Comparison of ENCODE assay signal across 20 cellular contexts in the genomic region with DNA sequence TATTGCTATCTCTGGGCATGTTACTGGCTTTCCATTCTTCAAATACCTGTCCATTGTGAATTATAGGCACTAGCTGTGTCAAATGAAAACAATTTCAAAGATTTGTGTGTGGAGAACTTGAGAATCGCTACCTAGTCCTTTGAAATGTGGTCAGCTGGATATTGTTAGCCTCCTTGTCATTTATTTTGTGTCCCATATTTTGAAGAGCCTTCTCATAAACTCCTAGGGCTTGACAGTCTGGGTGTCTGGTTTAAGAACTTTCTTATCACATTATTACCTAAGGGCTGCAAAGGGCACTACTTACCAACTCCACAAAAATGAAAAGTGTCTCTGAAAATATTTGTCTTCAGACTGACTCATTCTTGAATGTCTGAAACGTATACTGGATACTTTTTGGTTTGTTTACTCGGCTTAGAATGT. TPM values are rescaled to one million over a fixed set of nuclear protein-coding genes. Genes with fewer than 3 reads are reported as not detected.
"Had no signal": no experiment of that assay in that cellular context is flagged by ENCODE, and none has a peak within 500 bp of the region (broad histone marks: within the 10 kb centered on the region; RNA-seq: fewer than 3 reads in every experiment).

No MANE protein-coding gene starts in this region.

- H3K27ac Mint-ChIP-seq: activated CD4-positive, alpha-beta memory T cell treated with anti-CD3 and anti-CD28 coated beads, Interleukin-2, amount 10 ng/mL, durations not matched to agents 7 days and 5 days; activated naive CD4-positive, alpha-beta T cell treated with anti-CD3 and anti-CD28 coated beads, Interleukin-2, amount 50 U/mL, for 24 hours; activated T-cell treated with anti-CD3 and anti-CD28 coated beads, Interleukin-2, amount 50 U/mL, for 24 hours; stimulated activated naive CD8-positive, alpha-beta T cell treated with anti-CD3 and anti-CD28 coated beads, Interleukin-15, amount 100 ng/mL, for 72 hours; T-helper 17 cell; WTC11 had no signal

- H3K4me1 ChIP-seq: spleen, upper lobe of left lung had no signal

- H3K9me3 ChIP-seq: upper lobe of left lung had no signal

- H3K27me3 Mint-ChIP-seq: T-helper 17 cell had no signal

- H3K36me3 ChIP-seq: spleen, upper lobe of left lung had no signal

- H3K27ac ChIP-seq: epithelial cell of prostate, spleen, upper lobe of left lung had no signal

- FAIRE-seq: frontal cortex, TTC549 had no signal

- H3K4me3 ChIP-seq: spleen, upper lobe of left lung had no signal

- H3K9me3 Mint-ChIP-seq: activated CD4-positive, alpha-beta memory T cell treated with anti-CD3 and anti-CD28 coated beads, Interleukin-2, amount 10 ng/mL, durations not matched to agents 7 days and 5 days; activated naive CD4-positive, alpha-beta T cell treated with anti-CD3 and anti-CD28 coated beads, Interleukin-2, amount 50 U/mL, for 24 hours; activated T-cell treated with anti-CD3 and anti-CD28 coated beads, Interleukin-2, amount 50 U/mL, for 24 hours; stimulated activated naive CD8-positive, alpha-beta T cell treated with anti-CD3 and anti-CD28 coated beads, Interleukin-15, amount 100 ng/mL, for 72 hours; WTC11 had no signal

- H3K4me3 Mint-ChIP-seq: activated CD4-positive, alpha-beta memory T cell treated with anti-CD3 and anti-CD28 coated beads, Interleukin-2, amount 10 ng/mL, durations not matched to agents 7 days and 5 days; activated naive CD4-positive, alpha-beta T cell treated with anti-CD3 and anti-CD28 coated beads, Interleukin-2, amount 50 U/mL, for 24 hours; activated T-cell treated with anti-CD3 and anti-CD28 coated beads, Interleukin-2, amount 50 U/mL, for 24 hours; stimulated activated naive CD8-positive, alpha-beta T cell treated with anti-CD3 and anti-CD28 coated beads, Interleukin-15, amount 100 ng/mL, for 72 hours; T-helper 17 cell; WTC11 had no signal

- DNase-seq: activated CD4-positive, alpha-beta memory T cell treated with anti-CD3 and anti-CD28 coated beads, Interleukin-2, amount 10 ng/mL, durations not matched to agents 7 days and 5 days; activated CD4-positive, alpha-beta T cell treated with anti-CD3 and anti-CD28 coated beads for 4 hours; activated effector memory CD4-positive, alpha-beta T cell treated with Interleukin-2 at 50 U/mL for 16 hours; activated T-cell treated with anti-CD3 and anti-CD28 coated beads, Interleukin-2, amount 50 U/mL, for 24 hours; amniotic stem cell; head of caudate nucleus; midbrain; spleen; stimulated activated naive CD8-positive, alpha-beta T cell treated with anti-CD3 and anti-CD28 coated beads, Interleukin-15, amount 100 ng/mL, for 72 hours; T-helper 17 cell; upper lobe of left lung had no signal

- ATAC-seq: sciatic nerve; stimulated activated naive CD8-positive, alpha-beta T cell treated with anti-CD3 and anti-CD28 coated beads, Interleukin-15, amount 100 ng/mL, for 72 hours; T-helper 17 cell; WTC11 had no signal

- H3K27me3 ChIP-seq: spleen, upper lobe of left lung had no signal

- H3K4me1 Mint-ChIP-seq: activated CD4-positive, alpha-beta memory T cell treated with anti-CD3 and anti-CD28 coated beads, Interleukin-2, amount 10 ng/mL, durations not matched to agents 7 days and 5 days; activated naive CD4-positive, alpha-beta T cell treated with anti-CD3 and anti-CD28 coated beads, Interleukin-2, amount 50 U/mL, for 24 hours; stimulated activated naive CD8-positive, alpha-beta T cell treated with anti-CD3 and anti-CD28 coated beads, Interleukin-15, amount 100 ng/mL, for 72 hours; T-helper 17 cell had no signal

- H3K36me3 Mint-ChIP-seq: activated naive CD4-positive, alpha-beta T cell treated with anti-CD3 and anti-CD28 coated beads, Interleukin-2, amount 50 U/mL, for 24 hours; WTC11 had no signal

RNA-seq across cellular contexts. Expression of a gene that starts 50.2 kb away (rescaled TPM):
- total RNA-seq: dermis microvascular lymphatic vessel endothelial cell, lung microvascular endothelial cell, osteoblast had no signal

RNA-seq across cellular contexts. Expression of a gene that starts 50.6 kb away (rescaled TPM):
- total RNA-seq: dermis microvascular lymphatic vessel endothelial cell, lung microvascular endothelial cell had no signal
